ENCODE assay signal across 8 cellular contexts in genomic region chr17:76384987-76385891, GRCh38. TPM values are rescaled to one million over a fixed set of nuclear protein-coding genes. Genes with fewer than 3 reads are reported as not detected.
A peak's percentile ranks its signal among the peaks of the same experiment; 100 is the strongest.
DNase-seq lines count a peak whose midpoint lies in the region; ATAC-seq and TF ChIP-seq lines count a peak whose summit lies in the region.

No MANE protein-coding gene starts in this region.

- TF ChIP-seq CTCF in MCF 10A (IDR thresholded peaks at IDR 0.05; ENCODE audit: unreplicated experiment): no peak

- H3K27ac Mint-ChIP-seq in T-helper 1 cell treated with Interleukin-12 subunit alpha and Interleukin-12 subunit beta and Interleukin-4 antibody, amounts not matched to agents 30 μg/mL and 1 μg/mL, for 36 hours: no peak overlapping the region
- H3K27ac Mint-ChIP-seq in MCF 10A (ENCODE audit: low read depth, unreplicated experiment): no peak overlapping the region

- peaks cover 4% of the 10 kb centered on the region for H3K27me3 Mint-ChIP-seq in T-helper 1 cell treated with Interleukin-12 subunit alpha and Interleukin-12 subunit beta and Interleukin-4 antibody, amounts not matched to agents 30 μg/mL and 1 μg/mL, for 36 hours (ENCODE audit: low read depth)
- H3K27me3 Mint-ChIP-seq in MCF 10A (ENCODE audit: insufficient read depth, unreplicated experiment): no peaks in the 10 kb centered on the region

- peaks cover 3% of the 10 kb centered on the region for H3K36me3 Mint-ChIP-seq in T-helper 1 cell treated with Interleukin-12 subunit alpha and Interleukin-12 subunit beta and Interleukin-4 antibody, amounts not matched to agents 30 μg/mL and 1 μg/mL, for 36 hours (ENCODE audit: low read depth)
- peaks cover 4% of the 10 kb centered on the region for H3K36me3 Mint-ChIP-seq in MCF 10A (ENCODE audit: insufficient read depth, unreplicated experiment)

- intact Hi-C loops in MCF 10A (cut with micrococcal nuclease): loop anchor here (1.0 kb wide), 1 partner anchor 15 kb away; no protein-coding TSS in a partner anchor

- H3K9me3 Mint-ChIP-seq in T-helper 1 cell treated with Interleukin-12 subunit alpha and Interleukin-12 subunit beta and Interleukin-4 antibody, amounts not matched to agents 30 μg/mL and 1 μg/mL, for 36 hours: no peaks in the 10 kb centered on the region
- H3K9me3 Mint-ChIP-seq in MCF 10A (ENCODE audit: unreplicated experiment): no peaks in the 10 kb centered on the region

- POLR2A ChIA-PET in MCF 10A (lab: Yijun Ruan, JAX): interaction anchor here (0.7 to 3.8 kb wide), 13 partner anchors 9 to 571 kb away, joined by 3 to 49 read pairs (median 4); partner anchors contain the start of genes PRPSAP1, RHBDF2 and UBALD2

- CTCF ChIA-PET in MCF 10A (lab: Yijun Ruan, JAX): interaction anchor here (0.6 to 7.8 kb wide), 24 partner anchors 9 to 738 kb away, joined by 3 to 71 read pairs (median 4); partner anchors contain the start of genes PRPSAP1 and UBE2O

- DNase-seq in NK-92 treated with Interleukin-12 subunit alpha and Interleukin-12 subunit beta, amount 100 ng/mL, for 24 hours (lab: John Stamatoyannopoulos, UW): peak; percentile 14
- no peak for DNase-seq in NK-92 (lab: John Stamatoyannopoulos, UW; ENCODE audit: unreplicated experiment)
- peak; percentile 62 for DNase-seq in MCF 10A (ENCODE audit: unreplicated experiment)
- peak; percentile 76 for DNase-seq in kidney tubule cell (ENCODE audit: low spot score)
- DNase-seq in stimulated activated CD4-positive, alpha-beta T cell treated with anti-CD3 and anti-CD28 coated beads, Interleukin-4, amount 100 ng/mL, for 24 hours: peak; percentile 37

- BruUV-seq in MCF 10A (replicated peaks; lab: Mats Ljungman, UMichigan): TSS peak; percentile 34

- no peak for ATAC-seq in GM18873 (IDR thresholded peaks at IDR 0.05; ENCODE audit: low FRiP score, unreplicated experiment)
- ATAC-seq in GM19452 (IDR thresholded peaks at IDR 0.05; ENCODE audit: unreplicated experiment): no peak

- peak overlapping the region; percentile 53 for H3K4me3 Mint-ChIP-seq in T-helper 1 cell treated with Interleukin-12 subunit alpha and Interleukin-12 subunit beta and Interleukin-4 antibody, amounts not matched to agents 30 μg/mL and 1 μg/mL, for 36 hours
- peak overlapping the region; percentile 79 for H3K4me3 Mint-ChIP-seq in MCF 10A (ENCODE audit: unreplicated experiment)

- H3K4me1 Mint-ChIP-seq in T-helper 1 cell treated with Interleukin-12 subunit alpha and Interleukin-12 subunit beta and Interleukin-4 antibody, amounts not matched to agents 30 μg/mL and 1 μg/mL, for 36 hours (ENCODE audit: low read depth): peaks cover 9% of the 10 kb centered on the region
- no peaks in the 10 kb centered on the region for H3K4me1 Mint-ChIP-seq in MCF 10A (ENCODE audit: insufficient read depth, unreplicated experiment)

RNA-seq across cellular contexts. Expression of gene SPHK1, which starts 0.8 kb away (rescaled TPM):
- total RNA-seq in MCF 10A (2022): 7.1 and 12.6 TPM in 2 replicates

RNA-seq across cellular contexts. Expression of gene PRPSAP1, which starts 31.5 kb away (rescaled TPM):
- 25.9 and 42.3 TPM in 2 replicates for total RNA-seq in MCF 10A (2022)
